Comparison of ENCODE assay signal across 12 cellular contexts in the genomic region with DNA sequence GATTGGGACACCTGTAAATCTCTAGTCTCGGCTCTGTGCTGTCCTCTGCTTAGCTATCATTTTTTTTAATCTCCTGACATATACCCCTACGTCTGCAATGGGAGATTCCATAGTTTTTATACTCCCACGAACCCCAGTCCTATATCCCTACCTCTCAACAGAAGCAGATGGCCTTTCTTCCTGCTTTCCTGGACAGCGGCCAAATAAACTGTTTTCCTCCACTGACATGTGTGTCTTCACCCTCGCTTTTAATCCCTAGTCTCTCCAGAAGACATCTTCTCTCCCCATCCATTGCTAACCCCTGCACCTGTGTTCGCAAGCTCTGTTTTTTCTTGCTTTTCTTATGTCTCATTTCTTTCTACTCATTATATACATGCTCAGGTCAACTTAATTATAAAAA.
"Had no signal": no experiment of that assay in that cellular context is flagged by ENCODE, and none has a peak within 500 bp of the region (broad histone marks: within the 10 kb centered on the region; RNA-seq: fewer than 3 reads in every experiment).

No MANE protein-coding gene starts in this region.

- DNase-seq: activated B cell treated with CpG ODN at 0.5 μM for 24 hours; activated CD4-positive, alpha-beta memory T cell treated with anti-CD3 and anti-CD28 coated beads, Interleukin-2, amount 10 ng/mL, durations not matched to agents 7 days and 5 days; activated CD4-positive, alpha-beta T cell treated with anti-CD3 and anti-CD28 coated beads for 48 hours; activated CD8-positive, alpha-beta memory T cell treated with anti-CD3 and anti-CD28 coated beads, Interleukin-2, amount 10 ng/mL, durations not matched to agents 7 days and 5 days; activated naive CD4-positive, alpha-beta T cell; activated naive CD8-positive, alpha-beta T cell treated with anti-CD3 and anti-CD28 coated beads for 36 hours; amniotic stem cell; mucosa of descending colon; naive thymus-derived CD4-positive, alpha-beta T cell; right cardiac atrium; stimulated activated naive CD8-positive, alpha-beta T cell treated with anti-CD3 and anti-CD28 coated beads, Interleukin-15, amount 100 ng/mL, for 72 hours; trophoblast cell had no signal
